Comparison of ENCODE assay signal across 13 cellular contexts in the genomic region with DNA sequence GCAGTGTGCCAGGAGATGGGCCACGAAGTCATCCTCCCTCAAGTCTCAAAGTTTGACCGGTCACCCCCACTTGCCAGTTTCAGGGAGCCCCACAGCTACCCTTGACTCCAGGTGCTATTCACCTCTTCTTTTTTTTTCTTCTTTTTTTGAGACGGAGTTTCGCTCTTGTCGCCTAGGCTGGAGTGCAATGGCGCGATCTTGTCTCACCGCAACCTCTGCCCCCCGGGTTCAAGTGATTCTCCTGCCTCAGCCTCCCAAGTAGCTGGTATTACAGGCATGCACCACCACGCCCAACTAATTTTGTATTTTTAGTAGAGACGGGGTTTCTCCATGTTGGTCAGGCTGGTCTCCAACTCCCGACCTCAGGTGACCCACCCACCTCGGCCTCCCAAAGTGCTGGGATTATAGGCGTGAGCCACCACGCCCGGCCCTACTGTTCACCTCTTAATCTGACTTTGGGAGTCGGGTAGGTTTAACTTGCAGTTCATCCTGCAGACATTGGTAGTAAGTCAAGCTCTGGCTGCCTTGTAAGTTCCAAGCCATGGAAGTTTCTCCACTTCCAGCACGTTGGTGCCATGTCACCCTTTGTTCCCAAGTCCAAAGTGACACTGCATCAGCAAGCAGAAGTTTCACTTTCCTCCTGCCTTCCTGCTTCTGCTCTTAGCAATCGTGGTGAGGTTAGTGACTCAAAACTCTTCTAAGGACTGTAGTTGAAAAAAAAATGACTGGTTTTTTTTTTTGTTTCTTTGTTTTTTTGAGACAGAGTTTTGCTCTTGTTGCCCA. TPM values are rescaled to one million over a fixed set of nuclear protein-coding genes. Genes with fewer than 3 reads are reported as not detected.
DNase-seq lines count a peak whose midpoint lies in the region; ATAC-seq, FAIRE-seq and TF ChIP-seq lines count a peak whose summit lies in the region.
"Not testable (repeated sequence)": the region's sequence is repeated elsewhere in the genome, so short reads cannot be mapped to it uniquely, and the experiment has no call there.
"Had no signal": no experiment of that assay in that cellular context is flagged by ENCODE, and none has a peak within 500 bp of the region (broad histone marks: within the 10 kb centered on the region; RNA-seq: fewer than 3 reads in every experiment).

No MANE protein-coding gene starts in this region.

- peak overlapping the region; percentile 73 for H3K4me3 Mint-ChIP-seq in activated B cell treated with CpG ODN at 0.5 μM for 24 hours
- H3K4me3 Mint-ChIP-seq in activated naive CD4-positive, alpha-beta T cell treated with anti-CD3 and anti-CD28 coated beads for 36 hours, result not testable (repeated sequence)

- H3K36me3 Mint-ChIP-seq in activated B cell treated with CpG ODN at 0.5 μM for 24 hours (ENCODE audit: low read depth), result peaks cover 78% of the 10 kb centered on the region
- H3K36me3 Mint-ChIP-seq in activated naive CD4-positive, alpha-beta T cell treated with anti-CD3 and anti-CD28 coated beads for 36 hours (ENCODE audit: low read depth), result peaks cover 36% of the 10 kb centered on the region

- POLR2A ChIA-PET in activated B cell treated with CpG ODN at 0.5 μM for 24 hours (lab: Charles Lee), result interaction anchor here (0.6 to 9.7 kb wide), 9 partner anchors 8 to 490 kb away, joined by 3 to 338 read pairs (median 9); partner anchors contain the start of genes FAM32A, HSH2D and TPM4

- not testable (repeated sequence) for DNase-seq in GM12891 (ENCODE audit: insufficient read length, low spot score); activated B cell treated with CpG ODN at 0.5 μM for 24 hours
- peak; percentile 51 to 84 for DNase-seq in NOMO-1 (lab: John Stamatoyannopoulos, UW; ENCODE audit: unreplicated experiment in 2 of 2)
- DNase-seq in activated naive CD4-positive, alpha-beta T cell treated with anti-CD3 and anti-CD28 coated beads for 36 hours, result peak; percentile 69
- peak in 1 of 2 donors; percentile 53 for DNase-seq in left colon

- H3K4me1 Mint-ChIP-seq in activated B cell treated with CpG ODN at 0.5 μM for 24 hours, result peaks cover 78% of the 10 kb centered on the region
- peaks cover 49% of the 10 kb centered on the region for H3K4me1 Mint-ChIP-seq in activated naive CD4-positive, alpha-beta T cell treated with anti-CD3 and anti-CD28 coated beads for 36 hours (ENCODE audit: low read depth)

- not testable (repeated sequence) for H3K27me3 Mint-ChIP-seq in activated B cell treated with CpG ODN at 0.5 μM for 24 hours; activated naive CD4-positive, alpha-beta T cell treated with anti-CD3 and anti-CD28 coated beads for 36 hours (ENCODE audit: low read depth)

- ATAC-seq in HG02759 (IDR thresholded peaks at IDR 0.05; ENCODE audit: unreplicated experiment) (peak; percentile 2), activated B cell treated with CpG ODN at 0.5 μM for 24 hours (ENCODE audit: low read depth) (peak; percentile 18), left colon (peak; percentile 80)

- CTCF ChIA-PET in activated B cell treated with CpG ODN at 0.5 μM for 24 hours (lab: Charles Lee), result interaction anchor here (1.1 to 2.8 kb wide), 6 partner anchors 14 to 66 kb away, joined by 3 to 18 read pairs (median 9); partner anchors contain the start of genes FAM32A and HSH2D
- CTCF ChIA-PET in activated naive CD4-positive, alpha-beta T cell treated with anti-CD3 and anti-CD28 coated beads for 36 hours (lab: Charles Lee), result interaction anchor here (1.0 kb wide), 1 partner anchor 78 kb away, joined by 3 read pairs; no protein-coding TSS in a partner anchor

- H3K27ac ChIP-seq in skin epidermis, result peak overlapping the region in 18 of 21 experiments; percentile 0 to 90 (median 52)

- not testable (repeated sequence) for H3K4me3 ChIP-seq in skin epidermis

- peak overlapping the region; percentile 98 for H3K27ac Mint-ChIP-seq in activated B cell treated with CpG ODN at 0.5 μM for 24 hours
- H3K27ac Mint-ChIP-seq in activated naive CD4-positive, alpha-beta T cell treated with anti-CD3 and anti-CD28 coated beads for 36 hours, result peak overlapping the region; percentile 82

- not testable (repeated sequence) for H3K9me3 Mint-ChIP-seq in activated B cell treated with CpG ODN at 0.5 μM for 24 hours; activated naive CD4-positive, alpha-beta T cell treated with anti-CD3 and anti-CD28 coated beads for 36 hours

- peak; percentile 87 for FAIRE-seq in GM12891 (lab: Jason Lieb, UNC)

- not testable (repeated sequence) for TF ChIP-seq CTCF in activated B cell treated with CpG ODN at 0.5 μM for 24 hours (IDR thresholded peaks at IDR 0.05)

- not testable (repeated sequence) for TF ChIP-seq POLR2A in GM12891 (IDR thresholded peaks at IDR 0.05; ENCODE audit: low read depth, low read length)

- intact Hi-C loops in activated B cell treated with CpG ODN at 0.5 μM for 24 hours (cut with micrococcal nuclease), result loop anchor here (2.0 to 10.0 kb wide), 4 partner anchors 206 to 468 kb away; partner anchors contain the start of gene KLF2
- intact Hi-C loops in activated naive CD4-positive, alpha-beta T cell treated with anti-CD3 and anti-CD28 coated beads for 36 hours (cut with micrococcal nuclease), result loop anchor here (2.0 kb wide), 1 partner anchor 40 kb away; no protein-coding TSS in a partner anchor
- intact Hi-C loops in left colon (cut with DNase I, micrococcal nuclease), result loop anchor here (10.0 kb wide), 2 partner anchors 64 to 74 kb away; no protein-coding TSS in a partner anchor

TF ChIP-seq in GM12891, 5 proteins besides CTCF, POLR2A, EP300 and RAD21:
- peak; percentile 71 for TF ChIP-seq SPI1 (IDR thresholded peaks at IDR 0.05; ENCODE audit: low read depth, low read length)

RNA-seq across cellular contexts. Expression of gene RAB8A, which starts 7.6 kb away (rescaled TPM):
- 118 TPM for polyA plus RNA-seq in GM12891 (2012; ENCODE audit: low read depth, missing spikeins)
- total RNA-seq in activated B cell treated with CpG ODN at 0.5 μM for 24 hours, result 157 and 171 TPM in 2 replicates
- 10 to 100 TPM; 90.5 to 95.2 TPM for total RNA-seq in activated naive CD4-positive, alpha-beta T cell treated with anti-CD3 and anti-CD28 coated beads for 36 hours
- total RNA-seq in left colon, result 100 to 1,000 TPM; 143 to 172 TPM

RNA-seq across cellular contexts. Expression of gene HSH2D, which starts 24.2 kb away (rescaled TPM):
- polyA plus RNA-seq in GM12891 (2012; ENCODE audit: low read depth, missing spikeins), result 75.2 TPM
- 172 and 191 TPM in 2 replicates for total RNA-seq in activated B cell treated with CpG ODN at 0.5 μM for 24 hours
- total RNA-seq in activated naive CD4-positive, alpha-beta T cell treated with anti-CD3 and anti-CD28 coated beads for 36 hours, result 10 to 100 TPM; 18.3 to 20.7 TPM
- total RNA-seq in left colon, result 10 to 100 TPM; 18.8 to 24.3 TPM
- total RNA-seq: cerebellum, Daoy had no signal
- polyA plus RNA-seq: BJ had no signal

RNA-seq across cellular contexts. Expression of gene TPM4, which starts 43.0 kb away (rescaled TPM):
- 247 TPM for polyA plus RNA-seq in GM12891 (2012; ENCODE audit: low read depth, missing spikeins)
- 238 and 257 TPM in 2 replicates for total RNA-seq in activated B cell treated with CpG ODN at 0.5 μM for 24 hours
- 100 to 1,000 TPM; 240 to 254 TPM for total RNA-seq in activated naive CD4-positive, alpha-beta T cell treated with anti-CD3 and anti-CD28 coated beads for 36 hours
- 100 to 1,000 TPM; 280 to 300 TPM for total RNA-seq in left colon

RNA-seq across cellular contexts. Expression of gene CIB3, which starts 54.1 kb away (rescaled TPM):
- not detected for polyA plus RNA-seq in GM12891 (2012; ENCODE audit: low read depth, missing spikeins)
- not detected in 2 replicates for total RNA-seq in activated B cell treated with CpG ODN at 0.5 μM for 24 hours
- total RNA-seq in activated naive CD4-positive, alpha-beta T cell treated with anti-CD3 and anti-CD28 coated beads for 36 hours, result not detected
- not detected for total RNA-seq in left colon
- total RNA-seq: cerebellum, Daoy, gastroesophageal sphincter, H1, thyroid gland had no signal
- polyA plus RNA-seq: BJ, H1 had no signal

Comparison
In these comparisons a context has a peak if more than half of its experiments do, and no peak if none do; other contexts are left out.
1. ATAC-seq: peak in every context shown above with its lines; median percentile 80 in left colon; 18 in activated B cell treated with CpG ODN at 0.5 μM for 24 hours; 2 in HG02759.